ENCODE assay signal across 32 cellular contexts in genomic region chr11:1407668-1408067, GRCh38. TPM values are rescaled to one million over a fixed set of nuclear protein-coding genes. Genes with fewer than 3 reads are reported as not detected.
"Had no signal": no experiment of that assay in that cellular context is flagged by ENCODE, and none has a peak within 500 bp of the region (broad histone marks: within the 10 kb centered on the region; RNA-seq: fewer than 3 reads in every experiment).

No MANE protein-coding gene starts in this region.

- H3K27ac ChIP-seq: adrenal gland, ascending aorta, brain microvascular endothelial cell, coronary artery, esophagus muscularis mucosa, foreskin keratinocyte, gastrocnemius medialis had no signal

- H3K4me1 Mint-ChIP-seq: activated CD4-positive, alpha-beta T cell treated with anti-CD3 and anti-CD28 coated beads for 36 hours; activated CD4-positive, alpha-beta T cell treated with anti-CD3 and anti-CD28 coated beads, Interleukin-2, amount 10 ng/mL, durations not matched to agents 24 days and 14 days; activated CD8-positive, alpha-beta memory T cell treated with anti-CD3 and anti-CD28 coated beads, Interleukin-2, amount 10 ng/mL, durations not matched to agents 7 days and 5 days; activated naive CD4-positive, alpha-beta T cell treated with anti-CD3 and anti-CD28 coated beads, Interleukin-2, amount 50 U/mL, for 24 hours; activated naive CD8-positive, alpha-beta T cell treated with anti-CD3 and anti-CD28 coated beads for 36 hours; activated naive CD8-positive, alpha-beta T cell treated with anti-CD3 and anti-CD28 coated beads, Interleukin-2, amount 50 U/mL, for 24 hours; central memory CD8-positive, alpha-beta T cell had no signal

- DNase-seq: activated CD4-positive, alpha-beta memory T cell treated with anti-CD3 and anti-CD28 coated beads for 36 hours; activated CD4-positive, alpha-beta T cell treated with anti-CD3 and anti-CD28 coated beads for 36 hours; activated CD4-positive, alpha-beta T cell treated with anti-CD3 and anti-CD28 coated beads, Interleukin-2, amount 10 ng/mL, durations not matched to agents 24 days and 14 days; activated CD4-positive, CD25-positive, alpha-beta regulatory T cell; activated CD4-positive, CD25-positive, alpha-beta regulatory T cell treated with anti-CD3 and anti-CD28 coated beads, Interleukin-2, amount 50 U/mL, for 72 hours; activated CD8-positive, alpha-beta memory T cell treated with anti-CD3 and anti-CD28 coated beads, Interleukin-2, amount 10 ng/mL, durations not matched to agents 7 days and 5 days; activated CD8-positive, alpha-beta memory T cell treated with anti-CD3 and anti-CD28 coated beads, Interleukin-2, amount 50 U/mL, for 4 hours; activated CD8-positive, alpha-beta T cell treated with anti-CD3 and anti-CD28 coated beads, Interleukin-2, amount 10 ng/mL, durations not matched to agents 7 days and 5 days; activated effector memory CD4-positive, alpha-beta T cell treated with anti-CD3 and anti-CD28 coated beads, Interleukin-2, amount 50 U/mL, for 16 hours; activated naive CD4-positive, alpha-beta T cell treated with anti-CD3 and anti-CD28 coated beads for 36 hours; activated naive CD8-positive, alpha-beta T cell treated with anti-CD3 and anti-CD28 coated beads for 36 hours; activated naive CD8-positive, alpha-beta T cell treated with anti-CD3 and anti-CD28 coated beads, Interleukin-2, amount 50 U/mL, for 24 hours; activated T-cell treated with anti-CD3 and anti-CD28 coated beads, Interleukin-2, amount 50 U/mL, for 1 hour; activated T-cell treated with anti-CD3 and anti-CD28 coated beads, Interleukin-2, amount 50 U/mL, for 48 hours; adrenal gland; amygdala; brain microvascular endothelial cell; effector CD4-positive, alpha-beta T cell; effector memory CD8-positive, alpha-beta T cell; erythroblast; foreskin keratinocyte; gastrocnemius medialis; T-helper 2 cell had no signal

- H3K9me3 ChIP-seq: adrenal gland, ascending aorta, esophagus muscularis mucosa, gastrocnemius medialis had no signal

- H3K27me3 Mint-ChIP-seq: activated CD4-positive, alpha-beta memory T cell treated with anti-CD3 and anti-CD28 coated beads for 36 hours; activated CD4-positive, alpha-beta T cell treated with anti-CD3 and anti-CD28 coated beads for 36 hours; activated CD4-positive, alpha-beta T cell treated with anti-CD3 and anti-CD28 coated beads, Interleukin-2, amount 10 ng/mL, durations not matched to agents 24 days and 14 days; activated CD8-positive, alpha-beta memory T cell treated with anti-CD3 and anti-CD28 coated beads, Interleukin-2, amount 10 ng/mL, durations not matched to agents 7 days and 5 days; activated naive CD4-positive, alpha-beta T cell treated with anti-CD3 and anti-CD28 coated beads, Interleukin-2, amount 50 U/mL, for 24 hours; activated naive CD8-positive, alpha-beta T cell treated with anti-CD3 and anti-CD28 coated beads for 36 hours; activated naive CD8-positive, alpha-beta T cell treated with anti-CD3 and anti-CD28 coated beads, Interleukin-2, amount 50 U/mL, for 24 hours; central memory CD8-positive, alpha-beta T cell had no signal

- H3K36me3 Mint-ChIP-seq: activated CD4-positive, alpha-beta memory T cell treated with anti-CD3 and anti-CD28 coated beads for 36 hours; activated CD8-positive, alpha-beta memory T cell treated with anti-CD3 and anti-CD28 coated beads, Interleukin-2, amount 10 ng/mL, durations not matched to agents 7 days and 5 days; activated naive CD4-positive, alpha-beta T cell treated with anti-CD3 and anti-CD28 coated beads, Interleukin-2, amount 50 U/mL, for 24 hours; activated naive CD8-positive, alpha-beta T cell treated with anti-CD3 and anti-CD28 coated beads for 36 hours had no signal

- H3K9me3 Mint-ChIP-seq: activated CD4-positive, alpha-beta memory T cell treated with anti-CD3 and anti-CD28 coated beads for 36 hours; activated CD4-positive, alpha-beta T cell treated with anti-CD3 and anti-CD28 coated beads, Interleukin-2, amount 10 ng/mL, durations not matched to agents 24 days and 14 days; activated naive CD4-positive, alpha-beta T cell treated with anti-CD3 and anti-CD28 coated beads for 36 hours; activated naive CD4-positive, alpha-beta T cell treated with anti-CD3 and anti-CD28 coated beads, Interleukin-2, amount 50 U/mL, for 24 hours; activated naive CD8-positive, alpha-beta T cell treated with anti-CD3 and anti-CD28 coated beads for 36 hours; activated naive CD8-positive, alpha-beta T cell treated with anti-CD3 and anti-CD28 coated beads, Interleukin-2, amount 50 U/mL, for 24 hours; activated T-helper 1 cell treated with anti-CD3 and anti-CD28 coated beads, Interleukin-12 subunit alpha, Interleukin-12 subunit beta, Interleukin-2, Interleukin-4 antibody, amounts not matched to agents 30 ng/mL and 10 ng/mL and 1 ng/mL, durations not matched to agents 14 hours and 24 hours and 36 hours; activated T-helper 2 cell treated with anti-CD3 and anti-CD28 coated beads, Interferon-gamma antibody, Interleukin-2, Interleukin-4, amounts not matched to agents 10 μg/mL and 5 μg/mL and 100 μg/mL, durations not matched to agents 14 hours and 24 hours and 36 hours; central memory CD8-positive, alpha-beta T cell; dendritic cell treated with granulocyte-macrophage colony-stimulating factor and Interleukin-4, amounts not matched to agents 40 ng/mL and 50 ng/mL, for 4 days; effector memory CD8-positive, alpha-beta T cell had no signal

- H3K27me3 ChIP-seq: adrenal gland, ascending aorta, brain microvascular endothelial cell, foreskin keratinocyte had no signal

- H3K4me1 ChIP-seq: adrenal gland, ascending aorta, esophagus muscularis mucosa, foreskin keratinocyte, gastrocnemius medialis had no signal

- H3K4me3 Mint-ChIP-seq: activated CD4-positive, alpha-beta memory T cell treated with anti-CD3 and anti-CD28 coated beads for 36 hours; activated CD4-positive, alpha-beta T cell treated with anti-CD3 and anti-CD28 coated beads for 36 hours; activated CD4-positive, alpha-beta T cell treated with anti-CD3 and anti-CD28 coated beads, Interleukin-2, amount 10 ng/mL, durations not matched to agents 24 days and 14 days; activated CD8-positive, alpha-beta memory T cell treated with anti-CD3 and anti-CD28 coated beads, Interleukin-2, amount 10 ng/mL, durations not matched to agents 7 days and 5 days; activated CD8-positive, alpha-beta T cell treated with anti-CD3 and anti-CD28 coated beads, Interleukin-2, amount 10 ng/mL, durations not matched to agents 7 days and 5 days; activated naive CD4-positive, alpha-beta T cell treated with anti-CD3 and anti-CD28 coated beads for 36 hours; activated naive CD4-positive, alpha-beta T cell treated with anti-CD3 and anti-CD28 coated beads, Interleukin-2, amount 50 U/mL, for 24 hours; activated naive CD8-positive, alpha-beta T cell treated with anti-CD3 and anti-CD28 coated beads for 36 hours; activated naive CD8-positive, alpha-beta T cell treated with anti-CD3 and anti-CD28 coated beads, Interleukin-2, amount 50 U/mL, for 24 hours; activated T-helper 1 cell treated with anti-CD3 and anti-CD28 coated beads, Interleukin-12 subunit alpha, Interleukin-12 subunit beta, Interleukin-2, Interleukin-4 antibody, amounts not matched to agents 30 ng/mL and 10 ng/mL and 1 ng/mL, durations not matched to agents 14 hours and 24 hours and 36 hours; central memory CD8-positive, alpha-beta T cell; dendritic cell treated with granulocyte-macrophage colony-stimulating factor and Interleukin-4, amounts not matched to agents 40 ng/mL and 50 ng/mL, for 4 days; effector memory CD8-positive, alpha-beta T cell had no signal

- H3K27ac Mint-ChIP-seq: activated CD4-positive, alpha-beta memory T cell treated with anti-CD3 and anti-CD28 coated beads for 36 hours; activated CD4-positive, alpha-beta T cell treated with anti-CD3 and anti-CD28 coated beads for 36 hours; activated CD4-positive, alpha-beta T cell treated with anti-CD3 and anti-CD28 coated beads, Interleukin-2, amount 10 ng/mL, durations not matched to agents 24 days and 14 days; activated CD8-positive, alpha-beta memory T cell treated with anti-CD3 and anti-CD28 coated beads, Interleukin-2, amount 10 ng/mL, durations not matched to agents 7 days and 5 days; activated CD8-positive, alpha-beta T cell treated with anti-CD3 and anti-CD28 coated beads, Interleukin-2, amount 10 ng/mL, durations not matched to agents 7 days and 5 days; activated naive CD4-positive, alpha-beta T cell treated with anti-CD3 and anti-CD28 coated beads for 36 hours; activated naive CD4-positive, alpha-beta T cell treated with anti-CD3 and anti-CD28 coated beads, Interleukin-2, amount 50 U/mL, for 24 hours; activated naive CD8-positive, alpha-beta T cell treated with anti-CD3 and anti-CD28 coated beads for 36 hours; activated naive CD8-positive, alpha-beta T cell treated with anti-CD3 and anti-CD28 coated beads, Interleukin-2, amount 50 U/mL, for 24 hours; activated T-helper 1 cell treated with anti-CD3 and anti-CD28 coated beads, Interleukin-12 subunit alpha, Interleukin-12 subunit beta, Interleukin-2, Interleukin-4 antibody, amounts not matched to agents 30 ng/mL and 10 ng/mL and 1 ng/mL, durations not matched to agents 14 hours and 24 hours and 36 hours; activated T-helper 2 cell treated with anti-CD3 and anti-CD28 coated beads, Interferon-gamma antibody, Interleukin-2, Interleukin-4, amounts not matched to agents 10 μg/mL and 5 μg/mL and 100 μg/mL, durations not matched to agents 14 hours and 24 hours and 36 hours; dendritic cell treated with granulocyte-macrophage colony-stimulating factor and Interleukin-4, amounts not matched to agents 40 ng/mL and 50 ng/mL, for 4 days; effector memory CD8-positive, alpha-beta T cell had no signal

- H3K4me3 ChIP-seq: adrenal gland, ascending aorta, coronary artery, esophagus muscularis mucosa, gastrocnemius medialis had no signal

- H3K36me3 ChIP-seq: adrenal gland, ascending aorta, brain microvascular endothelial cell, esophagus muscularis mucosa, gastrocnemius medialis had no signal

RNA-seq across cellular contexts. Expression of gene BRSK2, which starts 17.9 kb away (rescaled TPM):
- total RNA-seq: bronchial epithelial cell had no signal
